In genomic region chr17:27473190-27473747, GRCh38 we compare ENCODE assay signal across 11 cellular contexts. TPM values are rescaled to one million over a fixed set of nuclear protein-coding genes. Genes with fewer than 3 reads are reported as not detected.
DNase-seq lines count a peak whose midpoint lies in the region; ATAC-seq, FAIRE-seq and TF ChIP-seq lines count a peak whose summit lies in the region.
"Had no signal": no experiment of that assay in that cellular context is flagged by ENCODE, and none has a peak within 500 bp of the region (broad histone marks: within the 10 kb centered on the region; RNA-seq: fewer than 3 reads in every experiment).

No MANE protein-coding gene starts in this region.

- TF ChIP-seq CTCF in DND-41 (IDR thresholded peaks at IDR 0.05; ENCODE audit: borderline replicate concordance, extremely low read depth, low read length, poor library complexity, severe bottlenecking) (no peak), astrocyte (IDR thresholded peaks at IDR 0.05; ENCODE audit: insufficient read depth, low read depth, low read length) (no peak), neural progenitor cell (IDR thresholded peaks at IDR 0.05) (no peak)

- ATAC-seq in DND-41 (ENCODE audit: insufficient read depth, low read depth) (no peak; the same call in 2 of the 3 replicates), left ventricle myocardium superior (no peak)
- ATAC-seq: SK-N-SH treated with all-trans-retinoic acid at 6 μM for 48 hours had no signal

- H3K36me3 ChIP-seq in DND-41 (ENCODE audit: insufficient read depth, low read length) (no peaks in the 10 kb centered on the region), KOPT-K1 (ENCODE audit: insufficient read depth, low read length) (no peaks in the 10 kb centered on the region), astrocyte (ENCODE audit: insufficient read depth, low read length) (no peaks in the 10 kb centered on the region), neural progenitor cell (no peaks in the 10 kb centered on the region)
- H3K36me3 ChIP-seq: sigmoid colon had no signal

- H3K4me3 Mint-ChIP-seq in astrocyte (ENCODE audit: unreplicated experiment) (no peak overlapping the region), neural progenitor cell (no peak overlapping the region)
- H3K4me3 Mint-ChIP-seq: mesothelial cell of epicardium had no signal

- DNase-seq in DND-41 (no peak), astrocyte (ENCODE audit: low read depth) (no peak), neural progenitor cell (ENCODE audit: low spot score) (no peak), SIG-M5 (lab: John Stamatoyannopoulos, UW) (no peak), NCI-H748 treated with DMSO at 0.1 percent for 48 hours (lab: John Stamatoyannopoulos, UW) (no peak), left ventricle myocardium superior (no peak), caudate nucleus (lab: John Stamatoyannopoulos, UW) (no peak)

- H3K27ac ChIP-seq in DND-41 (ENCODE audit: low read length) (peak overlapping the region; percentile 10; the same call in 1 of the 2 replicates), KOPT-K1 (ENCODE audit: low read depth, low read length, poor library complexity, severe bottlenecking) (peak overlapping the region; percentile 52), astrocyte (ENCODE audit: low read depth, low read length) (no peak overlapping the region), neural progenitor cell (no peak overlapping the region), caudate nucleus (ENCODE audit: low read depth, low read length) (no peak overlapping the region)

- H3K27me3 ChIP-seq in DND-41 (ENCODE audit: insufficient read depth, low read length, poor library complexity) (no peaks in the 10 kb centered on the region), astrocyte (ENCODE audit: insufficient read depth, low read length) (no peaks in the 10 kb centered on the region), neural progenitor cell (no peaks in the 10 kb centered on the region)
- H3K27me3 ChIP-seq: sigmoid colon had no signal

- H3K27me3 Mint-ChIP-seq in astrocyte (ENCODE audit: low read depth, unreplicated experiment) (no peaks in the 10 kb centered on the region), neural progenitor cell (ENCODE audit: insufficient read depth, low read depth) (peaks cover 2% of the 10 kb centered on the region)

- H3K9me3 Mint-ChIP-seq in astrocyte (ENCODE audit: unreplicated experiment) (no peaks in the 10 kb centered on the region), neural progenitor cell (no peaks in the 10 kb centered on the region)
- H3K9me3 Mint-ChIP-seq: mesothelial cell of epicardium had no signal

- no peak overlapping the region for H2AFZ ChIP-seq in DND-41 (ENCODE audit: low read depth, low read length)
- no peak overlapping the region for H2AFZ ChIP-seq in astrocyte (ENCODE audit: low read depth, low read length)
- no peak overlapping the region for H2AFZ ChIP-seq in neural progenitor cell (replicated peaks)

- no peak overlapping the region; the same call in 1 of the 2 replicates for H3K4me2 ChIP-seq in DND-41 (ENCODE audit: insufficient read depth, low read length)
- no peak overlapping the region for H3K4me2 ChIP-seq in astrocyte (ENCODE audit: low read length)
- H3K4me2 ChIP-seq in neural progenitor cell = peak overlapping the region; percentile 20

- H3K36me3 Mint-ChIP-seq in astrocyte (ENCODE audit: low read depth, unreplicated experiment) (peaks cover 4% of the 10 kb centered on the region), neural progenitor cell (no peaks in the 10 kb centered on the region)
- H3K36me3 Mint-ChIP-seq: mesothelial cell of epicardium had no signal

- intact Hi-C loops in left ventricle myocardium superior (cut with micrococcal nuclease) = no loop called here

- H3F3A ChIP-seq in neural progenitor cell (ENCODE audit: low read depth) = no peaks in the 10 kb centered on the region

- H3K4me1 ChIP-seq in DND-41 (ENCODE audit: insufficient read depth, low read length) (peaks cover 15% of the 10 kb centered on the region), astrocyte (ENCODE audit: insufficient read depth, low read length) (peaks cover 24% of the 10 kb centered on the region), neural progenitor cell (peaks cover 18% of the 10 kb centered on the region)

- H4K20me1 ChIP-seq in DND-41 (ENCODE audit: insufficient read depth, low read length) (peaks cover 5% of the 10 kb centered on the region), astrocyte (ENCODE audit: insufficient read depth, low read length) (peaks cover 96% of the 10 kb centered on the region), neural progenitor cell (ENCODE audit: low read depth) (peaks cover 47% of the 10 kb centered on the region)

- H3K4me3 ChIP-seq in DND-41 (ENCODE audit: low read depth in 1 of 2, low read length in 2 of 2) (no peak overlapping the region), astrocyte (ENCODE audit: insufficient read depth, low read depth, low read length) (no peak overlapping the region), neural progenitor cell (no peak overlapping the region)
- H3K4me3 ChIP-seq: sigmoid colon had no signal

- H3K4me1 Mint-ChIP-seq in astrocyte (ENCODE audit: low read depth, unreplicated experiment) (peaks cover 41% of the 10 kb centered on the region), neural progenitor cell (peaks cover 35% of the 10 kb centered on the region)

- H3K9me3 ChIP-seq in DND-41 (ENCODE audit: insufficient read depth, low read length, severe bottlenecking) (no peaks in the 10 kb centered on the region), KOPT-K1 (ENCODE audit: insufficient read depth, low read length, poor library complexity, severe bottlenecking) (no peaks in the 10 kb centered on the region), astrocyte (ENCODE audit: insufficient read depth, low read depth, low read length) (no peaks in the 10 kb centered on the region), neural progenitor cell (ENCODE audit: low read depth) (no peaks in the 10 kb centered on the region)
- H3K9me3 ChIP-seq: sigmoid colon had no signal

- FAIRE-seq in astrocyte (lab: Jason Lieb, UNC) = no peak

- H3K27ac Mint-ChIP-seq in astrocyte (ENCODE audit: unreplicated experiment) (peak overlapping the region; percentile 5), neural progenitor cell (no peak overlapping the region)
- H3K27ac Mint-ChIP-seq: mesothelial cell of epicardium had no signal

- H3K9ac ChIP-seq in DND-41 (ENCODE audit: low read depth, low read length) (no peak overlapping the region), astrocyte (ENCODE audit: low read length) (no peak overlapping the region), neural progenitor cell (no peak overlapping the region)

- no peaks in the 10 kb centered on the region for H3K79me2 ChIP-seq in DND-41 (ENCODE audit: insufficient read depth, low read length)
- H3K79me2 ChIP-seq in astrocyte (ENCODE audit: insufficient read depth, low read length) = peaks cover 97% of the 10 kb centered on the region
- H3K79me2 ChIP-seq in neural progenitor cell (ENCODE audit: low read depth) = peaks cover 76% of the 10 kb centered on the region

RNA-seq across cellular contexts. Expression of gene KSR1, which starts 17.0 kb away (rescaled TPM):
- total RNA-seq in astrocyte (85.2 and 90.2 TPM in 2 replicates), neural progenitor cell (ENCODE audit: low replicate concordance) (16.4 and 19.2 TPM in 2 replicates), left ventricle myocardium superior (10.2 TPM)

Comparison
In these comparisons a context has a peak if more than half of its experiments do, and no peak if none do; other contexts are left out.
1. H3K27ac ChIP-seq: peak in DND-41 (single experiment) and KOPT-K1 (single experiment); none in astrocyte (single experiment), neural progenitor cell (single experiment) and caudate nucleus (single experiment).